In genomic region chrX:119669424-119670037, GRCh38 we compare ENCODE assay signal across 10 cellular contexts. TPM values are rescaled to one million over a fixed set of nuclear protein-coding genes. Genes with fewer than 3 reads are reported as not detected.
DNase-seq lines count a peak whose midpoint lies in the region; ATAC-seq and TF ChIP-seq lines count a peak whose summit lies in the region.
"Had no signal": no experiment of that assay in that cellular context is flagged by ENCODE, and none has a peak within 500 bp of the region (broad histone marks: within the 10 kb centered on the region; RNA-seq: fewer than 3 reads in every experiment).

No MANE protein-coding gene starts in this region.

- no peak overlapping the region for H3K4me2 ChIP-seq in OCI-LY1 (ENCODE audit: low read length)

- no peak overlapping the region for H2AFZ ChIP-seq in OCI-LY1 (ENCODE audit: low read length)

- no peaks in the 10 kb centered on the region for H3F3A ChIP-seq in OCI-LY1 (ENCODE audit: insufficient read depth, low read length)

- no peaks in the 10 kb centered on the region for H3K9me3 ChIP-seq in OCI-LY1 (ENCODE audit: low read length)
- H3K9me3 ChIP-seq: thyroid gland had no signal

- no peaks in the 10 kb centered on the region for H3K79me2 ChIP-seq in OCI-LY1 (ENCODE audit: insufficient read depth, low read length)

- H3K9ac ChIP-seq in OCI-LY1 (ENCODE audit: low read length) = no peak overlapping the region

- peaks cover 33% of the 10 kb centered on the region for H3K4me1 ChIP-seq in OCI-LY1 (ENCODE audit: insufficient read depth, low read length, severe bottlenecking)
- H3K4me1 ChIP-seq: thyroid gland had no signal

- no peak for TF ChIP-seq CTCF in OCI-LY1 (IDR thresholded peaks at IDR 0.05; ENCODE audit: low read length)
- TF ChIP-seq CTCF in fibroblast of mammary gland (conservative IDR thresholded peaks at IDR 0.05; ENCODE audit: control insufficient read depth, insufficient read depth, low read depth, low read length) = no peak
- TF ChIP-seq CTCF in neural crest cell (conservative IDR thresholded peaks at IDR 0.05) = no peak

- DNase-seq in DMS53 (lab: John Stamatoyannopoulos, UW) = peak; percentile 60
- DNase-seq in DMS53 treated with DMSO at 0.1 percent for 48 hours (lab: John Stamatoyannopoulos, UW; ENCODE audit: unreplicated experiment) = no peak
- peak; percentile 71 for DNase-seq in fibroblast of mammary gland (ENCODE audit: low read depth)
- no peak for DNase-seq in neural crest cell (ENCODE audit: low read depth, low spot score)
- DNase-seq in NAMALWA (ENCODE audit: low spot score) = no peak
- DNase-seq: 8988T had no signal

- H3K27ac ChIP-seq in OCI-LY1 (ENCODE audit: low read depth, low read length, poor library complexity, severe bottlenecking) = peak overlapping the region; percentile 34
- H3K27ac ChIP-seq: thyroid gland had no signal

- no peak overlapping the region for H3K4me3 ChIP-seq in OCI-LY1 (ENCODE audit: low read depth, low read length, poor library complexity, severe bottlenecking)
- no peak overlapping the region for H3K4me3 ChIP-seq in fibroblast of mammary gland (ENCODE audit: control insufficient read depth, low read depth, low read length)
- H3K4me3 ChIP-seq: thyroid gland had no signal

- H3K36me3 ChIP-seq in OCI-LY1 (ENCODE audit: insufficient read depth, low read length) = peaks cover 51% of the 10 kb centered on the region
- H3K36me3 ChIP-seq: thyroid gland had no signal

- H3K9me2 ChIP-seq in OCI-LY1 (ENCODE audit: low read depth, low read length) = no peaks in the 10 kb centered on the region

- H3K27me3 ChIP-seq in OCI-LY1 (ENCODE audit: insufficient read depth, low read length) = no peaks in the 10 kb centered on the region
- H3K27me3 ChIP-seq: thyroid gland had no signal

- no peaks in the 10 kb centered on the region for H3K4me1 Mint-ChIP-seq in neural crest cell

- H4K20me1 ChIP-seq in OCI-LY1 (ENCODE audit: insufficient read depth, low read length) = no peaks in the 10 kb centered on the region

- no peak for ATAC-seq in HG03457 (IDR thresholded peaks at IDR 0.05; ENCODE audit: unreplicated experiment)
- no peak for ATAC-seq in GM21390 (IDR thresholded peaks at IDR 0.05; ENCODE audit: unreplicated experiment)

- H3K36me3 Mint-ChIP-seq in neural crest cell (ENCODE audit: low read depth) = peaks cover 5% of the 10 kb centered on the region

- peak overlapping the region; percentile 57 for H3K27ac Mint-ChIP-seq in neural crest cell (ENCODE audit: unreplicated experiment)

- H3K9me3 Mint-ChIP-seq in neural crest cell = no peaks in the 10 kb centered on the region

- H3K27me3 Mint-ChIP-seq in neural crest cell (ENCODE audit: low read depth) = no peaks in the 10 kb centered on the region

- no peak overlapping the region for H3K4me3 Mint-ChIP-seq in neural crest cell

RNA-seq across cellular contexts. Expression of gene SEPTIN6, which starts 23.4 kb away (rescaled TPM):
- 39.4 and 44.2 TPM in 2 replicates for total RNA-seq in neural crest cell

Comparison
In these comparisons a context has a peak if more than half of its experiments do, and no peak if none do; other contexts are left out.
1. DNase-seq: peak in DMS53 (single experiment) and fibroblast of mammary gland (single experiment); none in DMS53 treated with DMSO at 0.1 percent for 48 hours (single experiment), neural crest cell (single experiment) and NAMALWA (single experiment).